Comparison of ENCODE assay signal across 10 cellular contexts in genomic region chr12:115261249-115261648, GRCh38.
DNase-seq lines count a peak whose midpoint lies in the region; ATAC-seq and TF ChIP-seq lines count a peak whose summit lies in the region.
"Had no signal": no experiment of that assay in that cellular context is flagged by ENCODE, and none has a peak within 500 bp of the region (broad histone marks: within the 10 kb centered on the region; RNA-seq: fewer than 3 reads in every experiment).

No MANE protein-coding gene starts in this region.

- no peak overlapping the region for H3K4me2 ChIP-seq in hepatocyte
- no peak overlapping the region for H3K4me2 ChIP-seq in neural cell (ENCODE audit: low read length)

- no peak overlapping the region for H2AFZ ChIP-seq in hepatocyte
- no peak overlapping the region for H2AFZ ChIP-seq in neural cell (ENCODE audit: low read depth, low read length)

- H3K9me2 ChIP-seq in hepatocyte (replicated peaks; ENCODE audit: insufficient read depth) (no peaks in the 10 kb centered on the region), neural cell (ENCODE audit: insufficient read depth, low read length) (no peaks in the 10 kb centered on the region)

- intact Hi-C loops in upper lobe of right lung (cut with DNase I) = no loop called here

- no peak for TF ChIP-seq RAD21 in neural cell (conservative IDR thresholded peaks at IDR 0.05)

- H3K27ac ChIP-seq in hepatocyte = peak overlapping the region; percentile 34
- H3K27ac ChIP-seq in neural cell (ENCODE audit: low read length) = peak overlapping the region; percentile 83
- H3K27ac ChIP-seq in upper lobe of right lung = no peak overlapping the region

- H3K27me3 ChIP-seq in hepatocyte (no peaks in the 10 kb centered on the region), neural cell (ENCODE audit: insufficient read depth, low read depth, low read length) (no peaks in the 10 kb centered on the region), upper lobe of right lung (no peaks in the 10 kb centered on the region)

- H3K4me1 ChIP-seq in hepatocyte (ENCODE audit: insufficient read depth) (peaks cover 14% of the 10 kb centered on the region), upper lobe of right lung (peaks cover 3% of the 10 kb centered on the region)

- H3F3A ChIP-seq in neural cell (ENCODE audit: insufficient read depth, low read length, poor library complexity, severe bottlenecking) = peaks cover 4% of the 10 kb centered on the region

- H3K4me3 ChIP-seq in hepatocyte (no peak overlapping the region), neural cell (ENCODE audit: low read length) (no peak overlapping the region), upper lobe of right lung (no peak overlapping the region)

- in situ Hi-C loops in Caki2 (cut with HindIII; ENCODE audit: low pct_unique_long_range_greater_than_20kb, low sequenced_read_pairs) = no loop called here

- ATAC-seq in upper lobe of right lung = no peak
- ATAC-seq: CD8-positive, alpha-beta T cell had no signal

- H3K36me3 ChIP-seq in hepatocyte (replicated peaks; ENCODE audit: insufficient read depth, low read depth) = no peaks in the 10 kb centered on the region
- no peaks in the 10 kb centered on the region for H3K36me3 ChIP-seq in neural cell (ENCODE audit: insufficient read depth, low read length)
- H3K36me3 ChIP-seq in upper lobe of right lung = no peaks in the 10 kb centered on the region

- DNase-seq in NCI-H1105 treated with DMSO at 0.1 percent for 48 hours (lab: John Stamatoyannopoulos, UW) (peak; percentile 17), NCI-H1105 (lab: John Stamatoyannopoulos, UW) (no peak), Caki2 (ENCODE audit: low read depth) (peak; percentile 4), hepatocyte (ENCODE audit: low spot score) (no peak), upper lobe of right lung (no peak), NCI-H446 treated with DMSO at 0.1 percent for 48 hours (lab: John Stamatoyannopoulos, UW) (no peak), 8988T (no peak)
- DNase-seq: CD8-positive, alpha-beta T cell; COR-L47 had no signal

- 93% methylated on average over 2 of the region's 2 CpGs for WGBS in hepatocyte (ENCODE audit: low lambda C conversion rate, missing lambda C conversion rate)

- no peaks in the 10 kb centered on the region for H3K9me3 ChIP-seq in hepatocyte (ENCODE audit: low read depth)
- H3K9me3 ChIP-seq in neural cell (ENCODE audit: low read length) = no peaks in the 10 kb centered on the region
- no peaks in the 10 kb centered on the region for H3K9me3 ChIP-seq in upper lobe of right lung

- TF ChIP-seq EP300 in neural cell (conservative IDR thresholded peaks at IDR 0.05; ENCODE audit: poor library complexity, severe bottlenecking) = no peak

- H3K79me2 ChIP-seq in hepatocyte (no peaks in the 10 kb centered on the region), neural cell (replicated peaks; ENCODE audit: insufficient read depth, low read length) (no peaks in the 10 kb centered on the region)

- no peaks in the 10 kb centered on the region for H4K20me1 ChIP-seq in hepatocyte (ENCODE audit: insufficient read depth, poor library complexity, severe bottlenecking)
- no peaks in the 10 kb centered on the region for H4K20me1 ChIP-seq in neural cell (ENCODE audit: insufficient read depth)

- peak overlapping the region; percentile 24 for H3K9ac ChIP-seq in neural cell (ENCODE audit: low read length)

- TF ChIP-seq CTCF in hepatocyte (IDR thresholded peaks at IDR 0.05; ENCODE audit: poor library complexity) (no peak), neural cell (IDR thresholded peaks at IDR 0.05; ENCODE audit: poor library complexity, severe bottlenecking) (no peak), upper lobe of right lung (IDR thresholded peaks at IDR 0.05) (no peak)

TF ChIP-seq in neural cell, 6 proteins besides CTCF, POLR2A, EP300 and RAD21:
- TF ChIP-seq MXI1 (conservative IDR thresholded peaks at IDR 0.05; ENCODE audit: poor library complexity, severe bottlenecking) = no peak
- no peak for TF ChIP-seq POLR2AphosphoS5 (IDR thresholded peaks at IDR 0.05)
- TF ChIP-seq TAF1 (IDR thresholded peaks at IDR 0.05; ENCODE audit: low read depth) = no peak
- TF ChIP-seq SMC3 (conservative IDR thresholded peaks at IDR 0.05; ENCODE audit: poor library complexity) = no peak
- no peak for TF ChIP-seq EZH2 (IDR thresholded peaks at IDR 0.05; ENCODE audit: borderline replicate concordance, insufficient read depth, low read length, poor library complexity, severe bottlenecking)
- no peak for TF ChIP-seq REST (IDR thresholded peaks at IDR 0.05; ENCODE audit: borderline replicate concordance)

Comparison
In these comparisons a context has a peak if more than half of its experiments do, and no peak if none do; other contexts are left out.
1. DNase-seq: peak in NCI-H1105 treated with DMSO at 0.1 percent for 48 hours (single experiment) and Caki2 (single experiment); none in NCI-H1105 (single experiment), hepatocyte (single experiment), upper lobe of right lung (single experiment), NCI-H446 treated with DMSO at 0.1 percent for 48 hours (single experiment) and 8988T (single experiment).